ENCODE assay signal across 23 cellular contexts in genomic region chr4:168390041-168390440, GRCh38.
DNase-seq lines count a peak whose midpoint lies in the region; ATAC-seq, FAIRE-seq and TF ChIP-seq lines count a peak whose summit lies in the region.
"Had no signal": no experiment of that assay in that cellular context is flagged by ENCODE, and none has a peak within 500 bp of the region (broad histone marks: within the 10 kb centered on the region; RNA-seq: fewer than 3 reads in every experiment).

No MANE protein-coding gene starts in this region.

- intact Hi-C loops in K562 (cut with micrococcal nuclease), result no loop called here

- TF ChIP-seq CTCF in K562 (IDR thresholded peaks at IDR 0.05 in 2 of 3, conservative IDR thresholded peaks at IDR 0.05 in 1 of 3; ENCODE audit: insufficient read depth in 2 of 3, low read depth in 1 of 3, low read length in 3 of 3) (no peak), smooth muscle cell (IDR thresholded peaks at IDR 0.05; ENCODE audit: borderline replicate concordance, insufficient read depth, poor library complexity, severe bottlenecking) (no peak)

- H3K36me3 ChIP-seq in K562 (ENCODE audit: control insufficient read depth, insufficient read depth, low read length) (no peaks in the 10 kb centered on the region), smooth muscle cell (ENCODE audit: low read depth) (no peaks in the 10 kb centered on the region)
- H3K36me3 ChIP-seq: MG63 had no signal

- no peak overlapping the region for H3K4me3 Mint-ChIP-seq in activated naive CD8-positive, alpha-beta T cell treated with anti-CD3 and anti-CD28 coated beads, Interleukin-2, amount 50 U/mL, for 24 hours
- no peak overlapping the region for H3K4me3 Mint-ChIP-seq in activated naive CD8-positive, alpha-beta T cell treated with anti-CD3 and anti-CD28 coated beads for 36 hours
- no peak overlapping the region for H3K4me3 Mint-ChIP-seq in naive B cell
- H3K4me3 Mint-ChIP-seq: CD8-positive, alpha-beta T cell had no signal

- no peak for FAIRE-seq in K562 (lab: Jason Lieb, UNC)
- FAIRE-seq: A549, G401.6, H1, HepG2 had no signal

- H3F3A ChIP-seq in smooth muscle cell (ENCODE audit: low read depth), result no peaks in the 10 kb centered on the region

- CTCF ChIA-PET in K562 (lab: Yijun Ruan, JAX; ENCODE audit: low intra/inter-chr PET ratio), result no interaction called here

- WGBS in K562 (ENCODE audit: insufficient coverage, low coverage, missing lambda C conversion rate), result 0% methylated on average over 1 of the region's 1 CpG
- 80% methylated on average over 1 of the region's 1 CpG for WGBS in smooth muscle cell (ENCODE audit: low lambda C conversion rate)

- no peak for TF ChIP-seq POLR2A in K562 (conservative IDR thresholded peaks at IDR 0.05)

- in situ Hi-C loops in K562 (cut with MboI), result no loop called here

- H2AFZ ChIP-seq in K562 (ENCODE audit: low read depth, low read length) (no peak overlapping the region), smooth muscle cell (ENCODE audit: low read depth) (no peak overlapping the region)

- peak overlapping the region; percentile 16 for H3K27ac Mint-ChIP-seq in activated naive CD8-positive, alpha-beta T cell treated with anti-CD3 and anti-CD28 coated beads, Interleukin-2, amount 50 U/mL, for 24 hours
- no peak overlapping the region for H3K27ac Mint-ChIP-seq in activated naive CD8-positive, alpha-beta T cell treated with anti-CD3 and anti-CD28 coated beads for 36 hours
- peak overlapping the region in 4 of 6 donors; percentile 5 to 66 (median 28) for H3K27ac Mint-ChIP-seq in naive B cell
- H3K27ac Mint-ChIP-seq: CD8-positive, alpha-beta T cell had no signal

- no peak overlapping the region for H3K9ac ChIP-seq in K562 (ENCODE audit: insufficient read depth in 1 of 2, low read depth in 2 of 2, low read length in 2 of 2)
- H3K9ac ChIP-seq in smooth muscle cell (ENCODE audit: low read depth), result no peak overlapping the region

- no peak for ATAC-seq in activated naive CD8-positive, alpha-beta T cell treated with anti-CD3 and anti-CD28 coated beads, Interleukin-2, amount 50 U/mL, for 24 hours
- no peak for ATAC-seq in K562
- ATAC-seq in naive B cell (ENCODE audit: low read depth in 2 of 2), result no peak
- ATAC-seq in HG03108 (IDR thresholded peaks at IDR 0.05; ENCODE audit: unreplicated experiment), result no peak
- no peak for ATAC-seq in GM21528 (IDR thresholded peaks at IDR 0.05; ENCODE audit: low FRiP score, unreplicated experiment)
- ATAC-seq: A549; CD8-positive, alpha-beta T cell; HepG2; Panc1 had no signal

- H3K27me3 ChIP-seq in K562 (ENCODE audit: control insufficient read depth in 2 of 2, insufficient read depth in 2 of 2, low read length in 2 of 2), result no peaks in the 10 kb centered on the region
- no peaks in the 10 kb centered on the region for H3K27me3 ChIP-seq in smooth muscle cell (ENCODE audit: low read depth)
- H3K27me3 ChIP-seq: MG63 had no signal

- DNase-seq in activated naive CD8-positive, alpha-beta T cell treated with anti-CD3 and anti-CD28 coated beads, Interleukin-2, amount 50 U/mL, for 24 hours, result no peak
- no peak for DNase-seq in activated naive CD8-positive, alpha-beta T cell treated with anti-CD3 and anti-CD28 coated beads for 36 hours
- DNase-seq in K562 (ENCODE audit: extremely low read depth in 1 of 4, low spot score in 3 of 4) (no peak), naive B cell (no peak), smooth muscle cell (lab: John Stamatoyannopoulos, UW; ENCODE audit: unreplicated experiment) (no peak)
- DNase-seq: Caco-2; CD8-positive, alpha-beta T cell; HCEC 1CT; MG63; NCI-H1694; NCI-H2029 treated with DMSO at 0.1 percent for 48 hours; NCI-H446 treated with DMSO at 0.1 percent for 48 hours; NCI-H526; NCI-H82; SHP77 treated with DMSO at 0.1 percent for 48 hours had no signal

- TF ChIP-seq EP300 in K562 (IDR thresholded peaks at IDR 0.05; ENCODE audit: low read length), result no peak

- H3K9me1 ChIP-seq in K562 (ENCODE audit: control insufficient read depth, insufficient read depth, low read length), result no peaks in the 10 kb centered on the region

- POLR2A ChIA-PET in K562 (lab: Yijun Ruan, JAX), result interaction anchor here (0.6 kb wide), 1 partner anchor 180 kb away, joined by 3 read pairs; no protein-coding TSS in a partner anchor

- H3K79me2 ChIP-seq in K562 (ENCODE audit: control insufficient read depth, insufficient read depth, low read length), result no peaks in the 10 kb centered on the region
- H3K79me2 ChIP-seq in smooth muscle cell (ENCODE audit: low read depth), result no peaks in the 10 kb centered on the region

- H3K4me1 ChIP-seq in K562 (replicated peaks in 1 of 2; ENCODE audit: control insufficient read depth in 2 of 2, insufficient read depth in 2 of 2, low read length in 2 of 2) (no peaks in the 10 kb centered on the region), smooth muscle cell (ENCODE audit: low read depth) (no peaks in the 10 kb centered on the region)

- H3K9me3 ChIP-seq in K562 (replicated peaks; ENCODE audit: control insufficient read depth, insufficient read depth, low read depth, low read length) (no peaks in the 10 kb centered on the region), smooth muscle cell (replicated peaks; ENCODE audit: low read depth) (no peaks in the 10 kb centered on the region)
- H3K9me3 ChIP-seq: A549, Caco-2, MG63 had no signal

- H3K4me1 Mint-ChIP-seq in activated naive CD8-positive, alpha-beta T cell treated with anti-CD3 and anti-CD28 coated beads, Interleukin-2, amount 50 U/mL, for 24 hours, result peaks cover 4% of the 10 kb centered on the region
- H3K4me1 Mint-ChIP-seq in activated naive CD8-positive, alpha-beta T cell treated with anti-CD3 and anti-CD28 coated beads for 36 hours, result peaks cover 6% of the 10 kb centered on the region
- H3K4me1 Mint-ChIP-seq in naive B cell, result no peaks in the 10 kb centered on the region

- no peak overlapping the region for H3K4me3 ChIP-seq in K562
- H3K4me3 ChIP-seq in smooth muscle cell, result no peak overlapping the region
- H3K4me3 ChIP-seq: A549, MG63 had no signal

- H4K20me1 ChIP-seq in K562 (replicated peaks; ENCODE audit: control insufficient read depth, insufficient read depth, low read length) (no peaks in the 10 kb centered on the region), smooth muscle cell (ENCODE audit: low read depth) (no peaks in the 10 kb centered on the region)

- H3K27ac ChIP-seq in K562 (ENCODE audit: extremely low read depth, low read depth, low read length) (no peak overlapping the region), smooth muscle cell (ENCODE audit: low read depth) (no peak overlapping the region)
- H3K27ac ChIP-seq: A549, C4-2B had no signal

- H3K4me2 ChIP-seq in K562 (ENCODE audit: insufficient read depth, low read length) (no peak overlapping the region), smooth muscle cell (no peak overlapping the region)
- H3K4me2 ChIP-seq: A549 had no signal

- TF ChIP-seq RAD21 in K562 (CRISPR knock-in tag; conservative IDR thresholded peaks at IDR 0.05 in 1 of 2, IDR thresholded peaks at IDR 0.05 in 1 of 2), result no peak

- no TSS peak for BruUV-seq in K562 (replicated peaks; lab: Mats Ljungman, UMichigan)

- H3K27me3 Mint-ChIP-seq in activated naive CD8-positive, alpha-beta T cell treated with anti-CD3 and anti-CD28 coated beads, Interleukin-2, amount 50 U/mL, for 24 hours, result no peaks in the 10 kb centered on the region
- H3K27me3 Mint-ChIP-seq in activated naive CD8-positive, alpha-beta T cell treated with anti-CD3 and anti-CD28 coated beads for 36 hours, result no peaks in the 10 kb centered on the region
- H3K27me3 Mint-ChIP-seq in naive B cell, result no peaks in the 10 kb centered on the region

- peaks cover 29% of the 10 kb centered on the region for H3K36me3 Mint-ChIP-seq in activated naive CD8-positive, alpha-beta T cell treated with anti-CD3 and anti-CD28 coated beads, Interleukin-2, amount 50 U/mL, for 24 hours (ENCODE audit: low read depth)
- peaks cover 17% of the 10 kb centered on the region for H3K36me3 Mint-ChIP-seq in activated naive CD8-positive, alpha-beta T cell treated with anti-CD3 and anti-CD28 coated beads for 36 hours
- H3K36me3 Mint-ChIP-seq in naive B cell, result peaks cover 45 to 66% of the 10 kb centered on the region in 2 donors

- H3K9me3 Mint-ChIP-seq in activated naive CD8-positive, alpha-beta T cell treated with anti-CD3 and anti-CD28 coated beads, Interleukin-2, amount 50 U/mL, for 24 hours, result no peaks in the 10 kb centered on the region
- H3K9me3 Mint-ChIP-seq in activated naive CD8-positive, alpha-beta T cell treated with anti-CD3 and anti-CD28 coated beads for 36 hours, result no peaks in the 10 kb centered on the region
- H3K9me3 Mint-ChIP-seq in naive B cell, result no peaks in the 10 kb centered on the region
- H3K9me3 Mint-ChIP-seq: CD8-positive, alpha-beta T cell had no signal

TF ChIP-seq in K562, 482 proteins besides CTCF, POLR2A, EP300 and RAD21:
- TF ChIP-seq SPI1 (IDR thresholded peaks at IDR 0.05; ENCODE audit: borderline replicate concordance, low read depth, low read length), result peak; percentile 41; the same call in 1 of the 2 replicates
- TF ChIP-seq YBX1 (IDR thresholded peaks at IDR 0.05), result no peak
- no peak for TF ChIP-seq E4F1 (CRISPR knock-in tag; IDR thresholded peaks at IDR 0.05; ENCODE audit: borderline replicate concordance)
- no peak for TF ChIP-seq RAD51 (IDR thresholded peaks at IDR 0.05; ENCODE audit: borderline replicate concordance, low read depth)
- TF ChIP-seq USF2 (CRISPR knock-in tag; IDR thresholded peaks at IDR 0.05), result no peak
